ENCODE assay signal across 10 cellular contexts in the genomic region with DNA sequence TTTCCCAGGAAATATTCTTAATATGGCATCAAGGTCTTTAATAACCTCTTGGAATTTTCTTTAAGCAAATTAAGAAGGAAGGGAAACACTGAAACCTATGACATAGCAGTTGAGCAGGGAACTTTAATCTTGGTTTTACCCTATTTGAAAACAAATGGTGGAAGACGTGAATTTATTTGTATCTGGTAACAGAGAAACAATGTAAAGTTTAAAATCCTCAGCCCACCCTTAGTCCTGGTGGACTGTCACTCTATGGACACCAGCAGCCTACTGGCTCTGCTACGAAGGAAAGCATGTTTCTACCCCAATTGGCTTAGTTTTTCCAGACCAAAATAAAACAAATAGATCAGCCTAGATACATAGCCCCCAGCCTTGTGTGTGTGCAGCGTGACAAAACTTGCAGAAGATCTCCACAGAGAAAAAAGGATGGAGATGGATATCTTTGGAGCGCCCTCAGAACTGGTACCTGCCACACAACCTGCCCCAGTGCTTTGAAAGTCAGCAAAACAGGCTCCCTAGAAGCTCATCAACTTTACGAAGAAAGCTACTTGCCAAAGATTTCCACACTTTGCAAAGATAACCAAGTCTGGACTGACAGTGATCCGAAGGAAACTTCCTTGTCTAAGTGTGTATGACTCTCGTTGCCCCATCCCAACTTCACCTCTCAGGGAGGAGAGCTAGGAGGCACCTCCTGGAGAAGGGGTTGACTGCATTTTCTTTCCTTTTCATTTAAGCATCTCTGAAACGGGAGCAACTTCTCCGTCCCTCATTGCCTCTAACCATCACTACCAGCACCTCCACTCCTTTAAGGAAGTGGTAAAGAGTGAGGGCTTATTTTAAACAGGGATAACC. TPM values are rescaled to one million over a fixed set of nuclear protein-coding genes. Genes with fewer than 3 reads are reported as not detected.
A peak's percentile ranks its signal among the peaks of the same experiment; 100 is the strongest.
DNase-seq lines count a peak whose midpoint lies in the region; ATAC-seq, FAIRE-seq and TF ChIP-seq lines count a peak whose summit lies in the region.
"Had no signal": no experiment of that assay in that cellular context is flagged by ENCODE, and none has a peak within 500 bp of the region (broad histone marks: within the 10 kb centered on the region; RNA-seq: fewer than 3 reads in every experiment).

No MANE protein-coding gene starts in this region.

- peaks cover 0 to 17% (median 0%) of the 10 kb centered on the region in 4 donors for H3K27me3 ChIP-seq in pancreas

- WGBS in pancreas, 2 donors = 29 to 40% methylated on average over 9 of the region's 9 CpGs

- H3K4me3 ChIP-seq in SK-N-MC (peak overlapping the region; percentile 92), fibroblast of the aortic adventitia (ENCODE audit: low read depth, low read length) (peak overlapping the region; percentile 73), retinal pigment epithelial cell (ENCODE audit: low read length) (peak overlapping the region; percentile 86), pancreas (peak overlapping the region in 1 of 4 donors; percentile 28)

- peak overlapping the region; percentile 99 for H3K27ac ChIP-seq in SK-N-MC
- peak overlapping the region in 2 of 4 donors; percentile 76 to 79 for H3K27ac ChIP-seq in pancreas

- ATAC-seq in HG02798 (IDR thresholded peaks at IDR 0.05; ENCODE audit: poor library complexity, unreplicated experiment) (no peak), pancreas (no peak)
- ATAC-seq: stimulated activated effector memory CD8-positive, alpha-beta T cell treated with anti-CD3 and anti-CD28 coated beads, Interleukin-12 subunit alpha, Interleukin-12 subunit beta, amount 100 ng/mL, for 72 hours had no signal

- no peaks in the 10 kb centered on the region for H3K9me3 ChIP-seq in SK-N-MC (ENCODE audit: low read depth, low read length)
- H3K9me3 ChIP-seq in pancreas = no peaks in the 10 kb centered on the region

- no peaks in the 10 kb centered on the region for H3K4me1 ChIP-seq in pancreas

- no peak for TF ChIP-seq CTCF in fibroblast of the aortic adventitia (IDR thresholded peaks at IDR 0.05; ENCODE audit: insufficient read depth, low read length)
- TF ChIP-seq CTCF in retinal pigment epithelial cell (conservative IDR thresholded peaks at IDR 0.05; ENCODE audit: low read depth, low read length) = no peak
- no peak for TF ChIP-seq CTCF in pancreas (IDR thresholded peaks at IDR 0.05)

- intact Hi-C loops in pancreas (cut with DNase I) = no loop called here

- no peak for FAIRE-seq in pancreas (lab: Jason Lieb, UNC)

- H3K36me3 ChIP-seq in SK-N-MC (ENCODE audit: insufficient read depth, low read length) = peaks cover 78% of the 10 kb centered on the region
- no peaks in the 10 kb centered on the region for H3K36me3 ChIP-seq in pancreas

- peak overlapping the region; percentile 96 for H3K9ac ChIP-seq in SK-N-MC (ENCODE audit: insufficient read length)

- DNase-seq in EL = peak; percentile 52
- DNase-seq in SK-N-MC (ENCODE audit: low read depth, low spot score) = no peak
- peak; percentile 55 for DNase-seq in fibroblast of the aortic adventitia (ENCODE audit: low read depth)
- DNase-seq in retinal pigment epithelial cell (ENCODE audit: low read depth) = no peak
- no peak for DNase-seq in RPMI8226
- DNase-seq in pancreas = no peak
- DNase-seq in stimulated activated CD8-positive, alpha-beta memory T cell treated with anti-CD3 and anti-CD28 coated beads, Interleukin-4, amount 100 ng/mL, for 48 hours = no peak
- DNase-seq: amniotic stem cell had no signal

RNA-seq across cellular contexts. Expression of gene ZEB2, which starts 7.3 kb away (rescaled TPM):
- 104 and 129 TPM in 2 replicates for total RNA-seq in fibroblast of the aortic adventitia (ENCODE audit: low replicate concordance)
- 10 to 100 TPM in 3 of 6 donors, 1 to 10 TPM in 3; 4.3 to 38.6 (median 11.2) TPM for total RNA-seq in pancreas
- polyA plus RNA-seq in pancreas = 1 to 10 TPM; 3.8 to 5.5 TPM

Comparison
In these comparisons a context has a peak if more than half of its experiments do, and no peak if none do; other contexts are left out.
1. DNase-seq: peak in EL (single experiment) and fibroblast of the aortic adventitia (single experiment); none in SK-N-MC (single experiment), retinal pigment epithelial cell (single experiment), RPMI8226 (single experiment), pancreas (0 of 6) and stimulated activated CD8-positive, alpha-beta memory T cell treated with anti-CD3 and anti-CD28 coated beads, Interleukin-4, amount 100 ng/mL, for 48 hours (single experiment).